ENCODE assay signal across 8 cellular contexts in genomic region chr12:56104815-56105476, GRCh38. TPM values are rescaled to one million over a fixed set of nuclear protein-coding genes. Genes with fewer than 3 reads are reported as not detected.
DNase-seq lines count a peak whose midpoint lies in the region; ATAC-seq and TF ChIP-seq lines count a peak whose summit lies in the region.

No MANE protein-coding gene starts in this region.

- peak in 2 of 3 donors; percentile 17 to 44 for DNase-seq in CD4-positive, CD25-positive, alpha-beta regulatory T cell
- DNase-seq in LNCaP clone FGC (ENCODE audit: low read depth) (no peak), right atrium auricular region (ENCODE audit: low spot score) (no peak), skeletal muscle cell (ENCODE audit: low read depth) (no peak), NCI-H2107 (lab: John Stamatoyannopoulos, UW) (no peak), NCI-H128 (lab: John Stamatoyannopoulos, UW; ENCODE audit: unreplicated experiment) (no peak)
- DNase-seq in activated naive CD4-positive, alpha-beta T cell treated with anti-CD3 and anti-CD28 coated beads for 36 hours: peak; percentile 42

- H3K4me1 Mint-ChIP-seq in CD4-positive, CD25-positive, alpha-beta regulatory T cell: peaks cover 11 to 63% (median 48%) of the 10 kb centered on the region in 4 donors
- peaks cover 38% of the 10 kb centered on the region for H3K4me1 Mint-ChIP-seq in activated naive CD4-positive, alpha-beta T cell treated with anti-CD3 and anti-CD28 coated beads for 36 hours (ENCODE audit: low read depth)

- CTCF ChIA-PET in activated naive CD4-positive, alpha-beta T cell treated with anti-CD3 and anti-CD28 coated beads for 36 hours (lab: Charles Lee): interaction anchor here (0.5 to 3.0 kb wide), 9 partner anchors 10 to 255 kb away, joined by 3 to 18 read pairs (median 6); partner anchors contain the start of genes ERBB3, SMARCC2, STAT2 and ZC3H10

- no peaks in the 10 kb centered on the region for H3K9me3 Mint-ChIP-seq in CD4-positive, CD25-positive, alpha-beta regulatory T cell
- no peaks in the 10 kb centered on the region for H3K9me3 Mint-ChIP-seq in activated naive CD4-positive, alpha-beta T cell treated with anti-CD3 and anti-CD28 coated beads for 36 hours

- TF ChIP-seq CTCF in LNCaP clone FGC (IDR thresholded peaks at IDR 0.05; ENCODE audit: control insufficient read depth, extremely low read depth, insufficient read depth) (no peak), right atrium auricular region (IDR thresholded peaks at IDR 0.05) (no peak)

- peaks cover 30% of the 10 kb centered on the region for H3K36me3 ChIP-seq in CD4-positive, CD25-positive, alpha-beta regulatory T cell (ENCODE audit: control insufficient read depth, insufficient read depth, low read length)
- H3K36me3 ChIP-seq in right atrium auricular region: peaks cover 32% of the 10 kb centered on the region

- peak overlapping the region; percentile 95 to 100 (median 99) for H3K27ac Mint-ChIP-seq in CD4-positive, CD25-positive, alpha-beta regulatory T cell
- peak overlapping the region; percentile 99 for H3K27ac Mint-ChIP-seq in activated naive CD4-positive, alpha-beta T cell treated with anti-CD3 and anti-CD28 coated beads for 36 hours

- H3K4me3 ChIP-seq in CD4-positive, CD25-positive, alpha-beta regulatory T cell (ENCODE audit: low read depth, low read length): peak overlapping the region; percentile 76
- H3K4me3 ChIP-seq in LNCaP clone FGC (ENCODE audit: low read depth, low read length) (peak overlapping the region; percentile 95), right atrium auricular region (peak overlapping the region; percentile 64 to 78), skeletal muscle cell (ENCODE audit: low read depth, low read length) (peak overlapping the region; percentile 90)

- ATAC-seq in CD4-positive, CD25-positive, alpha-beta regulatory T cell (ENCODE audit: low read depth in 2 of 2): no peak
- peak; percentile 31 for ATAC-seq in GM21528 (IDR thresholded peaks at IDR 0.05; ENCODE audit: low FRiP score, unreplicated experiment)

- H3K4me1 ChIP-seq in CD4-positive, CD25-positive, alpha-beta regulatory T cell (ENCODE audit: control insufficient read depth, insufficient read depth, low read length, poor library complexity, severe bottlenecking): peaks cover 49% of the 10 kb centered on the region
- peaks cover 0 to 24% of the 10 kb centered on the region in 2 donors for H3K4me1 ChIP-seq in right atrium auricular region

- no peaks in the 10 kb centered on the region for H3K27me3 ChIP-seq in CD4-positive, CD25-positive, alpha-beta regulatory T cell (ENCODE audit: control insufficient read depth, insufficient read depth, low read length)
- H3K27me3 ChIP-seq in right atrium auricular region: no peaks in the 10 kb centered on the region

- H3K27me3 Mint-ChIP-seq in CD4-positive, CD25-positive, alpha-beta regulatory T cell: no peaks in the 10 kb centered on the region
- H3K27me3 Mint-ChIP-seq in activated naive CD4-positive, alpha-beta T cell treated with anti-CD3 and anti-CD28 coated beads for 36 hours (ENCODE audit: low read depth): no peaks in the 10 kb centered on the region

- peak overlapping the region; percentile 89 for H3K27ac ChIP-seq in CD4-positive, CD25-positive, alpha-beta regulatory T cell (ENCODE audit: insufficient read depth, low read length, poor library complexity, severe bottlenecking)
- H3K27ac ChIP-seq in right atrium auricular region: peak overlapping the region; percentile 83 to 87

- intact Hi-C loops in activated naive CD4-positive, alpha-beta T cell treated with anti-CD3 and anti-CD28 coated beads for 36 hours (cut with micrococcal nuclease): loop anchor here (1.0 to 5.0 kb wide), 15 partner anchors 11 to 389 kb away; partner anchors contain the start of genes BLOC1S1, CD63, DNAJC14 and ESYT1

- peaks cover 12% of the 10 kb centered on the region for H3K36me3 Mint-ChIP-seq in CD4-positive, CD25-positive, alpha-beta regulatory T cell
- H3K36me3 Mint-ChIP-seq in activated naive CD4-positive, alpha-beta T cell treated with anti-CD3 and anti-CD28 coated beads for 36 hours (ENCODE audit: low read depth): peaks cover 48% of the 10 kb centered on the region

- H3K4me3 Mint-ChIP-seq in CD4-positive, CD25-positive, alpha-beta regulatory T cell: peak overlapping the region; percentile 91 to 99 (median 96)
- H3K4me3 Mint-ChIP-seq in activated naive CD4-positive, alpha-beta T cell treated with anti-CD3 and anti-CD28 coated beads for 36 hours: peak overlapping the region; percentile 99

- no peaks in the 10 kb centered on the region for H3K9me3 ChIP-seq in CD4-positive, CD25-positive, alpha-beta regulatory T cell (ENCODE audit: control insufficient read depth in 2 of 2, low read length in 2 of 2)
- H3K9me3 ChIP-seq in right atrium auricular region: no peaks in the 10 kb centered on the region

RNA-seq across cellular contexts. Expression of gene PA2G4, which starts 0.6 kb away (rescaled TPM):
- 63.8 TPM for total RNA-seq in CD4-positive, CD25-positive, alpha-beta regulatory T cell
- polyA plus RNA-seq in CD4-positive, CD25-positive, alpha-beta regulatory T cell: 100 to 1,000 TPM; 193 to 203 (median 196) TPM
- total RNA-seq in activated naive CD4-positive, alpha-beta T cell treated with anti-CD3 and anti-CD28 coated beads for 36 hours: 100 to 1,000 TPM; 398 to 411 TPM
- 100 to 1,000 TPM in 1 of 2 donors, 10 to 100 TPM in 1; 91.4 to 116 TPM for total RNA-seq in right atrium auricular region

RNA-seq across cellular contexts. Expression of gene RPL41, which starts 11.5 kb away (rescaled TPM):
- total RNA-seq in CD4-positive, CD25-positive, alpha-beta regulatory T cell: 4,134 TPM
- 1,000 to 10,000 TPM; 7,544 to 9,760 (median 8,849) TPM for polyA plus RNA-seq in CD4-positive, CD25-positive, alpha-beta regulatory T cell
- total RNA-seq in activated naive CD4-positive, alpha-beta T cell treated with anti-CD3 and anti-CD28 coated beads for 36 hours: 1,000 to 10,000 TPM; 5,971 to 6,299 TPM
- 1,000 to 10,000 TPM in 1 of 2 donors, 100 to 1,000 TPM in 1; 606 to 2,188 TPM for total RNA-seq in right atrium auricular region

RNA-seq across cellular contexts. Expression of gene ZC3H10, which starts 13.1 kb away (rescaled TPM):
- total RNA-seq in CD4-positive, CD25-positive, alpha-beta regulatory T cell: 11.0 TPM
- polyA plus RNA-seq in CD4-positive, CD25-positive, alpha-beta regulatory T cell: 1 to 10 TPM; 1.7 to 3.7 (median 2.9) TPM
- total RNA-seq in activated naive CD4-positive, alpha-beta T cell treated with anti-CD3 and anti-CD28 coated beads for 36 hours: 1 to 10 TPM; 6.4 to 6.6 TPM
- 1 to 10 TPM; 2.1 to 2.9 TPM for total RNA-seq in right atrium auricular region

RNA-seq across cellular contexts. Expression of gene ESYT1, which starts 23.1 kb away (rescaled TPM):
- total RNA-seq in CD4-positive, CD25-positive, alpha-beta regulatory T cell: 190 TPM
- polyA plus RNA-seq in CD4-positive, CD25-positive, alpha-beta regulatory T cell: 100 to 1,000 TPM; 249 to 395 (median 333) TPM
- 10 to 100 TPM; 87.4 to 88.9 TPM for total RNA-seq in activated naive CD4-positive, alpha-beta T cell treated with anti-CD3 and anti-CD28 coated beads for 36 hours
- 10 to 100 TPM; 25.4 to 74.0 TPM for total RNA-seq in right atrium auricular region

RNA-seq across cellular contexts. Expression of gene ERBB3, which starts 25.0 kb away (rescaled TPM):
- total RNA-seq in CD4-positive, CD25-positive, alpha-beta regulatory T cell: 0.69 TPM
- under 1 TPM; 0.14 to 1.00 (median 0.56) TPM for polyA plus RNA-seq in CD4-positive, CD25-positive, alpha-beta regulatory T cell
- total RNA-seq in activated naive CD4-positive, alpha-beta T cell treated with anti-CD3 and anti-CD28 coated beads for 36 hours: 1 to 10 TPM; 1.0 to 1.9 TPM
- total RNA-seq in right atrium auricular region: 1 to 10 TPM; 3.2 to 7.2 TPM

Comparison
In these comparisons a context has a peak if more than half of its experiments do, and no peak if none do; other contexts are left out.
1. DNase-seq: peak in CD4-positive, CD25-positive, alpha-beta regulatory T cell (2 of 3) and activated naive CD4-positive, alpha-beta T cell treated with anti-CD3 and anti-CD28 coated beads for 36 hours (single experiment); none in LNCaP clone FGC (single experiment), right atrium auricular region (single experiment), skeletal muscle cell (single experiment), NCI-H2107 (single experiment) and NCI-H128 (single experiment).
2. Peak in every context shown above with its lines, with median percentiles within 50 percentile points of each other: H3K4me3 ChIP-seq.